ENCODE assay signal across 1 cellular context in genomic region chr4:7121174-7121573, GRCh38.
TF ChIP-seq lines count a peak whose summit lies in the region.

No MANE protein-coding gene starts in this region.

TF ChIP-seq in HepG2, 621 proteins besides CTCF, POLR2A, EP300 and RAD21 (continued from another document):
- TF ChIP-seq THAP9 (CRISPR knock-in tag; IDR thresholded peaks at IDR 0.05; ENCODE audit: borderline replicate concordance) (no peak), ZSCAN25 (CRISPR knock-in tag; IDR thresholded peaks at IDR 0.05) (no peak), ARNT2 (CRISPR knock-in tag; IDR thresholded peaks at IDR 0.05; ENCODE audit: low read depth) (no peak), ZNF773 (CRISPR knock-in tag; IDR thresholded peaks at IDR 0.05; ENCODE audit: borderline replicate concordance) (no peak), ZNF816 (CRISPR knock-in tag; IDR thresholded peaks at IDR 0.05; ENCODE audit: borderline replicate concordance) (no peak), ZNF136 (CRISPR knock-in tag; IDR thresholded peaks at IDR 0.05; ENCODE audit: low read depth) (no peak)
- TF ChIP-seq, protein P1, sequence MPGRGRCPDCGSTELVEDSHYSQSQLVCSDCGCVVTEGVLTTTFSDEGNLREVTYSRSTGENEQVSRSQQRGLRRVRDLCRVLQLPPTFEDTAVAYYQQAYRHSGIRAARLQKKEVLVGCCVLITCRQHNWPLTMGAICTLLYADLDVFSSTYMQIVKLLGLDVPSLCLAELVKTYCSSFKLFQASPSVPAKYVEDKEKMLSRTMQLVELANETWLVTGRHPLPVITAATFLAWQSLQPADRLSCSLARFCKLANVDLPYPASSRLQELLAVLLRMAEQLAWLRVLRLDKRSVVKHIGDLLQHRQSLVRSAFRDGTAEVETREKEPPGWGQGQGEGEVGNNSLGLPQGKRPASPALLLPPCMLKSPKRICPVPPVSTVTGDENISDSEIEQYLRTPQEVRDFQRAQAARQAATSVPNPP (CRISPR knock-in tag; IDR thresholded peaks at IDR 0.05), result no peak
TF ChIP-seq in HepG2: peak in this region for 0.
